29 cellular contexts compared by ENCODE assay signal in the genomic region with DNA sequence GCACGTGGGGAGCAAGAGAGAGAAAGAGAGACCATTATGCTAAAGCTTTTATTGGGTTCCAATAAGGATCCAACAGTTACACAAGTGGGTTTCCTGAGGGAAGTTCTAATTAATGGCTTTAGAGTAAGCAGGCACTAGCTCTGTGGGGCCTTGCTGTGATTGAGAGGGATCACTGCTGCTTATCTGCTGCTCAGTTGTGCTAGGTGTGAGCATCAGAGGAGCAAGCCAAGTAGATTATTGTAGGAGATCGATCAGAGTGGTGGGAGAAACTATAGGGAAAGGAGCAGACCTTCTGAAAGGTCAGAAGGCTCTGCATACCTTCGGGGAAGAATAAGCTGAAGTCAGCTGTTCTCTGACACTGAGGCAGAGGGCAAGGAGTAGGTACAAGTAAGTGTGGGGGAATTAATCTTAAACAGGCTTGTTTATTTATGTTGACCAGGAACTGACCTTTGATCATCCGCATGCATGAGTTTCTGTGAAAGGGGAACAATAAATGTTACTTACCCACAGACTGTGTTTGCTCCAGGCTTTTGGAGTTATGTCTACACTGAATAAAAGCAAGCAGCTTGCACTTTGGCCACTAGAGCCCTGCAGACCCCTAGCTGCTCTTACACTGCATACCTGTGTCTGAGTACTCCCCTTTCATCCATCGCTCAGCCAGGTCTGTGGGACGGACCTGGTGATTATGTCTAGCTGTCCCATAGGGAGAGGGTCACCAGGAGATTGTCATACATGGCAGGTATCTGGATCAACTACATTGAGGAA.
"Had no signal": no experiment of that assay in that cellular context is flagged by ENCODE, and none has a peak within 500 bp of the region (broad histone marks: within the 10 kb centered on the region; RNA-seq: fewer than 3 reads in every experiment).

No MANE protein-coding gene starts in this region.

- H3K4me1 ChIP-seq: gastrocnemius medialis, lower lobe of right lung, sigmoid colon, suprapubic skin had no signal

- H3K36me3 Mint-ChIP-seq: activated naive CD4-positive, alpha-beta T cell treated with anti-CD3 and anti-CD28 coated beads, Interleukin-2, amount 50 U/mL, for 24 hours; immature natural killer cell; naive B cell had no signal

- H3K4me3 ChIP-seq: coronary artery, dorsolateral prefrontal cortex, gastrocnemius medialis, hepatocyte, lower lobe of right lung, sigmoid colon, suprapubic skin, tibial artery had no signal

- H3K79me2 ChIP-seq: hepatocyte had no signal

- ATAC-seq: activated CD8-positive, alpha-beta T cell treated with anti-CD3 and anti-CD28 coated beads for 36 hours; activated naive CD8-positive, alpha-beta T cell treated with anti-CD3 and anti-CD28 coated beads, Interleukin-2, amount 50 U/mL, for 24 hours; gastrocnemius medialis; lower lobe of right lung had no signal

- H3K9me3 Mint-ChIP-seq: activated B cell treated with CpG ODN at 0.5 μM for 24 hours; activated CD8-positive, alpha-beta T cell treated with anti-CD3 and anti-CD28 coated beads for 36 hours; activated naive CD4-positive, alpha-beta T cell treated with anti-CD3 and anti-CD28 coated beads, Interleukin-2, amount 50 U/mL, for 24 hours; activated naive CD8-positive, alpha-beta T cell treated with anti-CD3 and anti-CD28 coated beads, Interleukin-2, amount 50 U/mL, for 24 hours; activated T-helper 2 cell treated with anti-CD3 and anti-CD28 coated beads, Interferon-gamma antibody, Interleukin-2, Interleukin-4, amounts not matched to agents 10 μg/mL and 5 μg/mL and 100 μg/mL, durations not matched to agents 14 hours and 24 hours and 36 hours; nephron progenitor cell had no signal

- H3K27me3 Mint-ChIP-seq: activated B cell treated with CpG ODN at 0.5 μM for 24 hours; activated CD8-positive, alpha-beta T cell treated with anti-CD3 and anti-CD28 coated beads for 36 hours; activated naive CD4-positive, alpha-beta T cell treated with anti-CD3 and anti-CD28 coated beads, Interleukin-2, amount 50 U/mL, for 24 hours; activated naive CD8-positive, alpha-beta T cell treated with anti-CD3 and anti-CD28 coated beads, Interleukin-2, amount 50 U/mL, for 24 hours; naive B cell had no signal

- H3K4me1 Mint-ChIP-seq: activated B cell treated with CpG ODN at 0.5 μM for 24 hours; activated naive CD4-positive, alpha-beta T cell treated with anti-CD3 and anti-CD28 coated beads, Interleukin-2, amount 50 U/mL, for 24 hours; activated naive CD8-positive, alpha-beta T cell treated with anti-CD3 and anti-CD28 coated beads, Interleukin-2, amount 50 U/mL, for 24 hours; immature natural killer cell; naive B cell; nephron progenitor cell had no signal

- H3K4me3 Mint-ChIP-seq: activated B cell treated with CpG ODN at 0.5 μM for 24 hours; activated CD8-positive, alpha-beta T cell treated with anti-CD3 and anti-CD28 coated beads for 36 hours; activated naive CD4-positive, alpha-beta T cell treated with anti-CD3 and anti-CD28 coated beads, Interleukin-2, amount 50 U/mL, for 24 hours; activated naive CD8-positive, alpha-beta T cell treated with anti-CD3 and anti-CD28 coated beads, Interleukin-2, amount 50 U/mL, for 24 hours; immature natural killer cell; naive B cell; nephron progenitor cell had no signal

- H3K27ac Mint-ChIP-seq: activated B cell treated with CpG ODN at 0.5 μM for 24 hours; activated CD8-positive, alpha-beta T cell treated with anti-CD3 and anti-CD28 coated beads for 36 hours; activated naive CD4-positive, alpha-beta T cell treated with anti-CD3 and anti-CD28 coated beads, Interleukin-2, amount 50 U/mL, for 24 hours; activated naive CD8-positive, alpha-beta T cell treated with anti-CD3 and anti-CD28 coated beads, Interleukin-2, amount 50 U/mL, for 24 hours; activated T-helper 2 cell treated with anti-CD3 and anti-CD28 coated beads, Interferon-gamma antibody, Interleukin-2, Interleukin-4, amounts not matched to agents 10 μg/mL and 5 μg/mL and 100 μg/mL, durations not matched to agents 14 hours and 24 hours and 36 hours; immature natural killer cell; naive B cell; nephron progenitor cell had no signal

- H3K36me3 ChIP-seq: gastrocnemius medialis, lower lobe of right lung, neutrophil, sigmoid colon, suprapubic skin, tibial artery had no signal

- H2AFZ ChIP-seq: hepatocyte had no signal

- H3K27me3 ChIP-seq: dorsolateral prefrontal cortex, gastrocnemius medialis, hepatocyte, neutrophil, sigmoid colon, suprapubic skin, tibial artery had no signal

- H3K4me2 ChIP-seq: hepatocyte had no signal

- H3K9me3 ChIP-seq: gastrocnemius medialis, lower lobe of right lung, neutrophil, sigmoid colon, suprapubic skin, tibial artery had no signal

- H3K27ac ChIP-seq: coronary artery, dorsolateral prefrontal cortex, gastrocnemius medialis, hepatocyte, lower lobe of right lung, neutrophil, sigmoid colon, suprapubic skin, tibial artery had no signal

- DNase-seq: activated B cell treated with CpG ODN at 0.5 μM for 24 hours; activated CD4-positive, alpha-beta T cell treated with anti-CD3 and anti-CD28 coated beads, Interleukin-2, amount 50 U/mL, for 1 hour; activated CD8-positive, alpha-beta T cell treated with anti-CD3 and anti-CD28 coated beads for 36 hours; activated naive CD8-positive, alpha-beta T cell treated with anti-CD3 and anti-CD28 coated beads, Interleukin-2, amount 50 U/mL, for 24 hours; activated T-cell treated with anti-CD3 and anti-CD28 coated beads, Interleukin-2, amount 50 U/mL, for 48 hours; amygdala; dorsolateral prefrontal cortex; effector memory CD4-positive, alpha-beta T cell; erythroblast; gastrocnemius medialis; immature natural killer cell; kidney; lower lobe of right lung; naive B cell; nephron progenitor cell; sigmoid colon; small intestine; stimulated activated CD4-positive, alpha-beta T cell treated with anti-CD3 and anti-CD28 coated beads, Interleukin-1b, Interleukin-23, amount 100 ng/mL, for 48 hours; stimulated activated CD4-positive, alpha-beta T cell treated with anti-CD3 and anti-CD28 coated beads, Interleukin-4, amount 100 ng/mL, for 4 hours; stimulated activated CD8-positive, alpha-beta memory T cell treated with anti-CD3 and anti-CD28 coated beads, Interleukin-4, amount 100 ng/mL, for 48 hours; stimulated activated naive CD4-positive, alpha-beta T cell; T-helper 2 cell; tibial artery had no signal
